ENCODE assay signal across 9 cellular contexts in genomic region chr17:80270836-80271235, GRCh38. TPM values are rescaled to one million over a fixed set of nuclear protein-coding genes. Genes with fewer than 3 reads are reported as not detected.
DNase-seq lines count a peak whose midpoint lies in the region; ATAC-seq and TF ChIP-seq lines count a peak whose summit lies in the region.
"Had no signal": no experiment of that assay in that cellular context is flagged by ENCODE, and none has a peak within 500 bp of the region (broad histone marks: within the 10 kb centered on the region; RNA-seq: fewer than 3 reads in every experiment).

No MANE protein-coding gene starts in this region.

- intact Hi-C loops in dorsolateral prefrontal cortex (cut with DNase I), result no loop called here

- peak overlapping the region; percentile 76 for H3K27ac ChIP-seq in WERI-Rb-1
- peak overlapping the region in 3 of 59 donors; percentile 3 to 48 (median 31) for H3K27ac ChIP-seq in dorsolateral prefrontal cortex

- no peak overlapping the region for H3K4me3 ChIP-seq in WERI-Rb-1 (ENCODE audit: low read depth, low read length)
- no peak overlapping the region for H3K4me3 ChIP-seq in epithelial cell of esophagus (ENCODE audit: low read length)
- no peak overlapping the region for H3K4me3 ChIP-seq in dorsolateral prefrontal cortex

- H3K27ac Mint-ChIP-seq in stimulated activated effector memory CD8-positive, alpha-beta T cell treated with anti-CD3 and anti-CD28 coated beads, Interleukin-12 subunit alpha, Interleukin-12 subunit beta, amount 100 ng/mL, for 72 hours, result no peak overlapping the region
- H3K27ac Mint-ChIP-seq: nephron had no signal

- TF ChIP-seq CTCF in WERI-Rb-1 (IDR thresholded peaks at IDR 0.05; ENCODE audit: low read depth, low read length), result no peak
- TF ChIP-seq CTCF in epithelial cell of esophagus (IDR thresholded peaks at IDR 0.05; ENCODE audit: insufficient read depth, low read depth, low read length, missing control alignments), result no peak
- no peak for TF ChIP-seq CTCF in dorsolateral prefrontal cortex (IDR thresholded peaks at IDR 0.05 in 54 of 56, conservative IDR thresholded peaks at IDR 0.05 in 2 of 56; ENCODE audit: low read depth in 1 of 56, partially characterized antibody in 56 of 56)

- H3K9me3 Mint-ChIP-seq in stimulated activated effector memory CD8-positive, alpha-beta T cell treated with anti-CD3 and anti-CD28 coated beads, Interleukin-12 subunit alpha, Interleukin-12 subunit beta, amount 100 ng/mL, for 72 hours, result no peaks in the 10 kb centered on the region
- H3K9me3 Mint-ChIP-seq: nephron had no signal

- peak overlapping the region; percentile 50 for H3K4me3 Mint-ChIP-seq in stimulated activated effector memory CD8-positive, alpha-beta T cell treated with anti-CD3 and anti-CD28 coated beads, Interleukin-12 subunit alpha, Interleukin-12 subunit beta, amount 100 ng/mL, for 72 hours
- H3K4me3 Mint-ChIP-seq: nephron had no signal

- no peaks in the 10 kb centered on the region for H3K36me3 Mint-ChIP-seq in stimulated activated effector memory CD8-positive, alpha-beta T cell treated with anti-CD3 and anti-CD28 coated beads, Interleukin-12 subunit alpha, Interleukin-12 subunit beta, amount 100 ng/mL, for 72 hours

- peaks cover 30% of the 10 kb centered on the region for H3K36me3 ChIP-seq in WERI-Rb-1

- DNase-seq in NCI-H748 (lab: John Stamatoyannopoulos, UW; ENCODE audit: unreplicated experiment) (peak; percentile 13), NCI-H748 treated with DMSO at 0.1 percent for 48 hours (lab: John Stamatoyannopoulos, UW) (no peak), WERI-Rb-1 (peak; percentile 89), epithelial cell of esophagus (ENCODE audit: low read depth) (peak; percentile 37), dorsolateral prefrontal cortex (no peak)
- peak in 1 of 2 donors; percentile 74 for DNase-seq in stimulated activated effector memory CD8-positive, alpha-beta T cell treated with anti-CD3 and anti-CD28 coated beads, Interleukin-12 subunit alpha, Interleukin-12 subunit beta, amount 100 ng/mL, for 72 hours (ENCODE audit: low spot score in 2 of 2)

- H3K4me1 Mint-ChIP-seq in stimulated activated effector memory CD8-positive, alpha-beta T cell treated with anti-CD3 and anti-CD28 coated beads, Interleukin-12 subunit alpha, Interleukin-12 subunit beta, amount 100 ng/mL, for 72 hours, result peaks cover 40% of the 10 kb centered on the region

- peak; percentile 78 for ATAC-seq in stimulated activated effector memory CD8-positive, alpha-beta T cell treated with anti-CD3 and anti-CD28 coated beads, Interleukin-12 subunit alpha, Interleukin-12 subunit beta, amount 100 ng/mL, for 72 hours
- ATAC-seq in GM21723 (IDR thresholded peaks at IDR 0.05; ENCODE audit: unreplicated experiment) (no peak), HG03457 (IDR thresholded peaks at IDR 0.05; ENCODE audit: unreplicated experiment) (no peak)

- H3K9me3 ChIP-seq in WERI-Rb-1 (ENCODE audit: severe bottlenecking), result peaks cover 7% of the 10 kb centered on the region

- no peaks in the 10 kb centered on the region for H3K27me3 ChIP-seq in WERI-Rb-1 (ENCODE audit: insufficient read depth, low read depth, severe bottlenecking)
- no peaks in the 10 kb centered on the region for H3K27me3 ChIP-seq in dorsolateral prefrontal cortex

RNA-seq across cellular contexts. Expression of gene RNF213, which starts 10.2 kb away (rescaled TPM):
- total RNA-seq in dorsolateral prefrontal cortex, result 100 to 1,000 TPM in 11 of 120 experiments, 10 to 100 TPM in 109; 39.0 to 137 (median 70.6) TPM

RNA-seq across cellular contexts. Expression of gene SLC26A11, which starts 50.6 kb away (rescaled TPM):
- 10 to 100 TPM; 22.0 to 66.8 (median 39.7) TPM for total RNA-seq in dorsolateral prefrontal cortex

RNA-seq across cellular contexts. Expression of gene SGSH, which starts 50.7 kb away (rescaled TPM):
- 10 to 100 TPM; 16.5 to 51.4 (median 26.9) TPM for total RNA-seq in dorsolateral prefrontal cortex

Comparison
In these comparisons a context has a peak if more than half of its experiments do, and no peak if none do; other contexts are left out.
1. DNase-seq: peak in NCI-H748 (single experiment), WERI-Rb-1 (single experiment) and epithelial cell of esophagus (single experiment); none in NCI-H748 treated with DMSO at 0.1 percent for 48 hours (single experiment) and dorsolateral prefrontal cortex (0 of 10).